Comparison of ENCODE assay signal across 8 cellular contexts in genomic region chr3:11155341-11156025, GRCh38. TPM values are rescaled to one million over a fixed set of nuclear protein-coding genes. Genes with fewer than 3 reads are reported as not detected.
DNase-seq lines count a peak whose midpoint lies in the region; ATAC-seq, FAIRE-seq and TF ChIP-seq lines count a peak whose summit lies in the region.

No MANE protein-coding gene starts in this region.

- H3F3A ChIP-seq in neural cell (ENCODE audit: insufficient read depth, low read length, poor library complexity, severe bottlenecking) = no peaks in the 10 kb centered on the region

- no peaks in the 10 kb centered on the region for H3K36me3 Mint-ChIP-seq in activated T-cell treated with anti-CD3 and anti-CD28 coated beads, Interleukin-2, amount 50 U/mL, for 72 hours (ENCODE audit: insufficient read depth in 2 of 2)

- peak overlapping the region; percentile 34 for H3K9ac ChIP-seq in neural cell (ENCODE audit: low read length)

- TF ChIP-seq EP300 in neural cell (conservative IDR thresholded peaks at IDR 0.05; ENCODE audit: poor library complexity, severe bottlenecking) = no peak

- DNase-seq in GM12865 (ENCODE audit: low read depth) (peak; percentile 30), NCI-H1092 (lab: John Stamatoyannopoulos, UW) (peak; percentile 28), frontal cortex (ENCODE audit: low spot score in 2 of 2) (peak; percentile 45 to 64), NCI-H187 treated with DMSO at 0.1 percent for 48 hours (lab: John Stamatoyannopoulos, UW) (no peak)
- peak; percentile 19 for DNase-seq in activated T-cell treated with anti-CD3 and anti-CD28 coated beads, Interleukin-2, amount 50 U/mL, for 72 hours
- no peak for DNase-seq in activated CD4-positive, CD25-positive, alpha-beta regulatory T cell (lab: John Stamatoyannopoulos, UW)

- no peaks in the 10 kb centered on the region for H4K20me1 ChIP-seq in neural cell (ENCODE audit: insufficient read depth)

- peak in 1 of 2 donors; percentile 42 for ATAC-seq in activated T-cell treated with anti-CD3 and anti-CD28 coated beads, Interleukin-2, amount 50 U/mL, for 72 hours (replicated peaks in 1 of 2)
- ATAC-seq in GM19351 (IDR thresholded peaks at IDR 0.05; ENCODE audit: unreplicated experiment) = no peak

- H3K4me3 ChIP-seq in GM12865 (ENCODE audit: low read depth, low read length) (no peak overlapping the region), neural cell (ENCODE audit: low read length) (peak overlapping the region; percentile 68)

- peak overlapping the region; percentile 54 for H3K4me2 ChIP-seq in neural cell (ENCODE audit: low read length)

- no peak overlapping the region for H3K27ac ChIP-seq in neural cell (ENCODE audit: low read length)

- H3K27me3 ChIP-seq in neural cell (ENCODE audit: insufficient read depth, low read depth, low read length) = peaks cover 46% of the 10 kb centered on the region

- no peaks in the 10 kb centered on the region for H3K9me2 ChIP-seq in neural cell (ENCODE audit: insufficient read depth, low read length)

- H3K4me3 Mint-ChIP-seq in activated T-cell treated with anti-CD3 and anti-CD28 coated beads, Interleukin-2, amount 50 U/mL, for 72 hours = peak overlapping the region; percentile 16 to 72

- peak; percentile 71 for TF ChIP-seq RAD21 in neural cell (conservative IDR thresholded peaks at IDR 0.05)

- TF ChIP-seq CTCF in GM12865 (IDR thresholded peaks at IDR 0.05; ENCODE audit: insufficient read depth, low read depth, low read length, missing control alignments) (peak; percentile 31), neural cell (IDR thresholded peaks at IDR 0.05; ENCODE audit: poor library complexity, severe bottlenecking) (peak; percentile 81)

- H3K27me3 Mint-ChIP-seq in activated T-cell treated with anti-CD3 and anti-CD28 coated beads, Interleukin-2, amount 50 U/mL, for 72 hours (ENCODE audit: low read depth) = peaks cover 58% of the 10 kb centered on the region

- peaks cover 12% of the 10 kb centered on the region for H3K4me1 Mint-ChIP-seq in activated T-cell treated with anti-CD3 and anti-CD28 coated beads, Interleukin-2, amount 50 U/mL, for 72 hours (ENCODE audit: low read depth)

- no peaks in the 10 kb centered on the region for H3K9me3 ChIP-seq in neural cell (ENCODE audit: low read length)

- no peak overlapping the region for H3K27ac Mint-ChIP-seq in activated T-cell treated with anti-CD3 and anti-CD28 coated beads, Interleukin-2, amount 50 U/mL, for 72 hours

- H3K36me3 ChIP-seq in neural cell (ENCODE audit: insufficient read depth, low read length) = no peaks in the 10 kb centered on the region

- no peak overlapping the region for H2AFZ ChIP-seq in neural cell (ENCODE audit: low read depth, low read length)

- no peaks in the 10 kb centered on the region for H3K9me3 Mint-ChIP-seq in activated T-cell treated with anti-CD3 and anti-CD28 coated beads, Interleukin-2, amount 50 U/mL, for 72 hours

- H3K79me2 ChIP-seq in neural cell (replicated peaks; ENCODE audit: insufficient read depth, low read length) = no peaks in the 10 kb centered on the region

- no peak for FAIRE-seq in frontal cortex (lab: Jason Lieb, UNC)

TF ChIP-seq in neural cell, 6 proteins besides CTCF, POLR2A, EP300 and RAD21:
- TF ChIP-seq MXI1 (conservative IDR thresholded peaks at IDR 0.05; ENCODE audit: poor library complexity, severe bottlenecking) = no peak
- TF ChIP-seq SMC3 (conservative IDR thresholded peaks at IDR 0.05; ENCODE audit: poor library complexity) = peak; percentile 81
TF ChIP-seq in neural cell: peak in this region for 1.

RNA-seq across cellular contexts. Expression of gene HRH1, which starts 1.2 kb away (rescaled TPM):
- total RNA-seq in activated T-cell treated with anti-CD3 and anti-CD28 coated beads, Interleukin-2, amount 50 U/mL, for 72 hours = 1 to 10 TPM; 4.6 TPM
- 2.0 TPM for total RNA-seq in frontal cortex
- 0.06 and 0.08 TPM in 2 replicates for polyA plus RNA-seq in neural cell
- polyA minus RNA-seq in neural cell = 0.23 and 0.49 TPM in 2 replicates

Comparison
In these comparisons a context has a peak if more than half of its experiments do, and no peak if none do; other contexts are left out.
1. DNase-seq: peak in GM12865 (single experiment), NCI-H1092 (single experiment), activated T-cell treated with anti-CD3 and anti-CD28 coated beads, Interleukin-2, amount 50 U/mL, for 72 hours (2 of 2) and frontal cortex (2 of 2); none in NCI-H187 treated with DMSO at 0.1 percent for 48 hours (single experiment) and activated CD4-positive, CD25-positive, alpha-beta regulatory T cell (0 of 4).